Comparison of ENCODE assay signal across 18 cellular contexts in the genomic region with DNA sequence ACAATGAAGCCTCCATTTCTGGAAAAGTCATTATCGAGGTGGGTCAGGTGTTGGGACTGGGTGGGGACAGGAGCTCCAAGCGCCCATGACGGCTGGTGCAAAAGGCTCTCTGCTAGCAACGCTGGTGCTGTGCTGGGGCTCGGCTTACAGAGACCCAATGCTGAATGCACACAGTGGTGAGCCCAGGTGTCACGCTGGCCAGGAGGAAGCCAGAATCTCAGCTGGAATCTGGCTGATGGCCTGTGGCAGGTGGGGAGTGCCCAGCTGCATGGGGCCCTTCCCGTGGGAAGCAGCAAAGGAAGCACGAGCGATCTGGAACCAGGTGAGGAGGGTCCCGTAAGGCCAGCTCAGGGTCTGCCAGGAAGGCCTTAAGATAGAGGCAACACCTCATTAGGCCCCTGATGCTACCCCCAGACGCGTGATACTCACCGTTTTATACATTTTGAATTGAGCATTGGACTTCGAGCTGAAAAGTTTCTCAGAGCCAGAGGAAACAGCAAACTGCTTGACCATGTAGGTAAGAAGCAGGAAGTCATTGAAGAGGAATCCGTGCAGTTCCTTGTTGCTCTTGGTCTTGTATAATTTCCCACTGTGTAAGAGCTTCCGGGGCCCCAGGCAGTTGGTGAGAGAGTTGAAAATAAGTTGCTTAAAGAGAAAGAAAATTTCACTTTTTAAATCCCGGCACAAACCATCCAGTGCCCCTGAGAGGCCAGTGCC. TPM values are rescaled to one million over a fixed set of nuclear protein-coding genes. Genes with fewer than 3 reads are reported as not detected.
DNase-seq lines count a peak whose midpoint lies in the region; ATAC-seq and TF ChIP-seq lines count a peak whose summit lies in the region.
"Had no signal": no experiment of that assay in that cellular context is flagged by ENCODE, and none has a peak within 500 bp of the region (broad histone marks: within the 10 kb centered on the region; RNA-seq: fewer than 3 reads in every experiment).

No MANE protein-coding gene starts in this region.

- ATAC-seq in GM21381 (IDR thresholded peaks at IDR 0.05; ENCODE audit: unreplicated experiment) = no peak
- ATAC-seq: CD8-positive, alpha-beta T cell; GM12878 had no signal

- H3K4me1 Mint-ChIP-seq in osteocyte (ENCODE audit: unreplicated experiment) = peaks cover 9% of the 10 kb centered on the region

- H3K9me3 Mint-ChIP-seq in osteocyte (ENCODE audit: unreplicated experiment) = no peaks in the 10 kb centered on the region
- H3K9me3 Mint-ChIP-seq: CD8-positive, alpha-beta T cell had no signal

- no peak overlapping the region for H3K4me3 Mint-ChIP-seq in osteocyte (ENCODE audit: unreplicated experiment)
- H3K4me3 Mint-ChIP-seq: CD8-positive, alpha-beta T cell had no signal

- H3K27ac Mint-ChIP-seq in osteocyte (ENCODE audit: unreplicated experiment) = peak overlapping the region; percentile 70
- H3K27ac Mint-ChIP-seq: CD8-positive, alpha-beta T cell had no signal

- DNase-seq in NCI-H2107 (lab: John Stamatoyannopoulos, UW) (peak; percentile 10), NCI-H2107 treated with DMSO at 0.1 percent for 48 hours (lab: John Stamatoyannopoulos, UW; ENCODE audit: unreplicated experiment) (no peak), NCI-H2081 (lab: John Stamatoyannopoulos, UW) (peak; percentile 54 to 81), foreskin melanocyte (peak; percentile 67), osteocyte (ENCODE audit: extremely low spot score, unreplicated experiment) (no peak), H4 (ENCODE audit: low spot score) (no peak), SW 1271 (lab: John Stamatoyannopoulos, UW) (no peak)
- DNase-seq: BE2C; CD8-positive, alpha-beta T cell; DMS79 treated with DMSO at 0.1 percent for 48 hours; GM23248; KG1; NCI-H1092; NCI-H2171; NCI-H446 had no signal

- no peak for TF ChIP-seq CTCF in osteocyte (IDR thresholded peaks at IDR 0.05)

- peaks cover 44% of the 10 kb centered on the region for H3K36me3 Mint-ChIP-seq in osteocyte (ENCODE audit: unreplicated experiment)

- H3K27me3 Mint-ChIP-seq in osteocyte (ENCODE audit: unreplicated experiment) = no peaks in the 10 kb centered on the region

RNA-seq across cellular contexts. Expression of a gene that starts 34.7 kb away (rescaled TPM):
- 0.32 TPM in 1 of 2 replicates, not detected in the other for total RNA-seq in osteocyte
- total RNA-seq in H4 (2014; rRNA removed; shearing (Covaris generic)) = not detected in 2 replicates
- total RNA-seq: CD8-positive, alpha-beta T cell; GM12878; SJSA1 had no signal

Comparison
In these comparisons a context has a peak if more than half of its experiments do, and no peak if none do; other contexts are left out.
1. DNase-seq: peak in NCI-H2107 (single experiment), NCI-H2081 (2 of 2) and foreskin melanocyte (single experiment); none in NCI-H2107 treated with DMSO at 0.1 percent for 48 hours (single experiment), osteocyte (single experiment), H4 (single experiment) and SW 1271 (0 of 2).